In the genomic region with DNA sequence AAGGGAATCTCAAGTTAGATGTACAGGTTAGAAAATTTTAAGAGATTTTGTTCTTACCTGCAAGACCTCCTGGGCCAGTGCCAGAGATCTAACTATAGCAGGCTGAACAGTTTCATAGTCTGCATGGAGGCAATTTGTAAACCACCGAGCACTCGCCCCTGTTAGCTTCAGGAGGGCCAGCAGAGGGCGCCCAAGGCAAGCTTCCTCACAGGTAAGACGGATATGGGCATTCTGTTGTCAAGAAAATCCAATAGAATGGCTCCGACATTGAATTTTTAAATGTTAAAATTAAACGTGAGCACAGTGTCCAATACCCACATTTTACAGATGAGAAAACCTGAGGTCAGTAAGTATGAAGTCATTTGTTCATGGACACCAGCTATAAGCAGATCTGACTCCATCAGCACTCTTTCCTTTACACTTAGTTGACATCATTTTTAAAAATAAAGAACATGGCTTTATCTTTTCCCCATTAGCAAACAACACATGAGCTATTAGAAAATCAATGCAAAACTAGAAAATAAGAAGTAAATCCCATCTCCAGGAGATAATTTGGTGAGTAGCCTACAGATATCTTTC, we compare ENCODE assay signal across 8 cellular contexts. TPM values are rescaled to one million over a fixed set of nuclear protein-coding genes. Genes with fewer than 3 reads are reported as not detected.
DNase-seq lines count a peak whose midpoint lies in the region; ATAC-seq and TF ChIP-seq lines count a peak whose summit lies in the region.

No MANE protein-coding gene starts in this region.

- no peaks in the 10 kb centered on the region for H3K79me2 ChIP-seq in fibroblast of lung (ENCODE audit: control insufficient read depth, insufficient read depth, low read length)

- H3K9me3 Mint-ChIP-seq in activated T-cell treated with anti-CD3 and anti-CD28 coated beads, Interleukin-2, amount 50 U/mL, for 24 hours = no peaks in the 10 kb centered on the region
- H3K9me3 Mint-ChIP-seq in nephron progenitor cell = no peaks in the 10 kb centered on the region

- peaks cover 9% of the 10 kb centered on the region for H3K27me3 Mint-ChIP-seq in activated T-cell treated with anti-CD3 and anti-CD28 coated beads, Interleukin-2, amount 50 U/mL, for 24 hours
- H3K27me3 Mint-ChIP-seq in nephron progenitor cell (ENCODE audit: low read depth, poor library complexity) = peaks cover 21% of the 10 kb centered on the region

- no peak overlapping the region for H3K9ac ChIP-seq in fibroblast of lung (ENCODE audit: insufficient read depth, low read length)

- no peak overlapping the region for H3K27ac ChIP-seq in Peyer's patch
- H3K27ac ChIP-seq in fibroblast of lung (ENCODE audit: insufficient read depth, low read length) = no peak overlapping the region

- DNase-seq in COLO668 (lab: John Stamatoyannopoulos, UW; ENCODE audit: unreplicated experiment) (peak; percentile 87), Peyer's patch (peak; percentile 48 to 86 (median 83)), fibroblast of lung (ENCODE audit: low read depth in 2 of 2) (peak; percentile 57 to 74), nephron progenitor cell (peak; percentile 79)
- DNase-seq in activated T-cell treated with anti-CD3 and anti-CD28 coated beads, Interleukin-2, amount 50 U/mL, for 24 hours = peak; percentile 74
- peak; percentile 64 for DNase-seq in stimulated activated naive CD4-positive, alpha-beta T cell treated with Interleukin-2 at 50 U/mL for 16 hours (lab: John Stamatoyannopoulos, UW)

- H3K9me3 ChIP-seq in Peyer's patch = no peaks in the 10 kb centered on the region
- no peaks in the 10 kb centered on the region for H3K9me3 ChIP-seq in fibroblast of lung (ENCODE audit: control insufficient read depth, insufficient read depth, low read depth, low read length)

- no peak overlapping the region for H2AFZ ChIP-seq in fibroblast of lung (ENCODE audit: low read length)

- H3K36me3 Mint-ChIP-seq in activated T-cell treated with anti-CD3 and anti-CD28 coated beads, Interleukin-2, amount 50 U/mL, for 24 hours (ENCODE audit: low read depth) = no peaks in the 10 kb centered on the region
- H3K36me3 Mint-ChIP-seq in nephron progenitor cell (ENCODE audit: low read depth) = no peaks in the 10 kb centered on the region

- no peak for TF ChIP-seq POLR2A in Peyer's patch (IDR thresholded peaks at IDR 0.05)

- no peaks in the 10 kb centered on the region for H3K36me3 ChIP-seq in Peyer's patch
- H3K36me3 ChIP-seq in fibroblast of lung (ENCODE audit: control insufficient read depth, insufficient read depth, low read length) = no peaks in the 10 kb centered on the region

- no peak overlapping the region for H3K4me3 Mint-ChIP-seq in activated T-cell treated with anti-CD3 and anti-CD28 coated beads, Interleukin-2, amount 50 U/mL, for 24 hours
- no peak overlapping the region for H3K4me3 Mint-ChIP-seq in nephron progenitor cell

- peaks cover 3% of the 10 kb centered on the region for H3K4me1 Mint-ChIP-seq in activated T-cell treated with anti-CD3 and anti-CD28 coated beads, Interleukin-2, amount 50 U/mL, for 24 hours (ENCODE audit: low read depth)
- no peaks in the 10 kb centered on the region for H3K4me1 Mint-ChIP-seq in nephron progenitor cell

- H3K4me3 ChIP-seq in Peyer's patch = peak overlapping the region in 1 of 4 donors; percentile 16
- H3K4me3 ChIP-seq in fibroblast of lung (replicated peaks in 1 of 4; ENCODE audit: control extremely low read depth in 1 of 4, insufficient read depth in 1 of 4, low read depth in 3 of 4, low read length in 4 of 4) = no peak overlapping the region

- H3K4me2 ChIP-seq in fibroblast of lung (ENCODE audit: extremely low read depth, insufficient read depth, low read length) = no peak overlapping the region

- TF ChIP-seq CTCF in LNCAP (IDR thresholded peaks at IDR 0.05) = peak; percentile 97
- TF ChIP-seq CTCF in Peyer's patch (IDR thresholded peaks at IDR 0.05) = peak; percentile 20 to 86 (median 81)
- TF ChIP-seq CTCF in fibroblast of lung (conservative IDR thresholded peaks at IDR 0.05 in 1 of 2, IDR thresholded peaks at IDR 0.05 in 1 of 2; ENCODE audit: low read depth in 1 of 2, low read length in 2 of 2) = peak; percentile 90 to 95
- TF ChIP-seq CTCF in nephron progenitor cell (IDR thresholded peaks at IDR 0.05) = peak; percentile 93

- H3K4me1 ChIP-seq in Peyer's patch (peaks cover 0 to 1% (median 0%) of the 10 kb centered on the region in 4 donors), fibroblast of lung (ENCODE audit: control insufficient read depth, extremely low read depth, insufficient read depth, low read length) (no peaks in the 10 kb centered on the region)

- no peak overlapping the region for H3K27ac Mint-ChIP-seq in activated T-cell treated with anti-CD3 and anti-CD28 coated beads, Interleukin-2, amount 50 U/mL, for 24 hours
- H3K27ac Mint-ChIP-seq in nephron progenitor cell = no peak overlapping the region

- H4K20me1 ChIP-seq in fibroblast of lung (ENCODE audit: control insufficient read depth, extremely low read depth, insufficient read depth, low read length) = no peaks in the 10 kb centered on the region

- H3K27me3 ChIP-seq in Peyer's patch = no peaks in the 10 kb centered on the region
- peaks cover 14% of the 10 kb centered on the region for H3K27me3 ChIP-seq in fibroblast of lung (ENCODE audit: control insufficient read depth, insufficient read depth, low read length)

- peak; percentile 86 for ATAC-seq in GM21390 (IDR thresholded peaks at IDR 0.05; ENCODE audit: unreplicated experiment)

RNA-seq across cellular contexts. Expression of a gene that starts 2.2 kb away (rescaled TPM):
- total RNA-seq in Peyer's patch (100 to 1,000 TPM in 3 of 4 donors, 10 to 100 TPM in 1; 27.2 to 559 (median 132) TPM), fibroblast of lung (not detected in 2 replicates)
- polyA plus RNA-seq in fibroblast of lung = not detected in 2 replicates
- polyA plus RNA-seq in fibroblast of lung (2012) = not detected in 2 replicates
- polyA minus RNA-seq in fibroblast of lung (ENCODE audit: low replicate concordance) = 0.47 TPM in 1 of 2 replicates, not detected in the other

RNA-seq across cellular contexts. Expression of a gene that starts 40.4 kb away (rescaled TPM):
- total RNA-seq in Peyer's patch (1,000 to 10,000 TPM in 1 of 4 donors, 100 to 1,000 TPM in 1, 10 to 100 TPM in 2; 10.9 to 1,165 (median 71.0) TPM), fibroblast of lung (not detected in 2 replicates)
- not detected in 2 replicates for polyA plus RNA-seq in fibroblast of lung
- not detected in 2 replicates for polyA plus RNA-seq in fibroblast of lung (2012)
- polyA minus RNA-seq in fibroblast of lung (ENCODE audit: low replicate concordance) = not detected in 2 replicates

Comparison
In these comparisons a context has a peak if more than half of its experiments do, and no peak if none do; other contexts are left out.
1. RNA of a gene that starts 2.2 kb away (total RNA-seq): 27.2 to 559 TPM in Peyer's patch; not detected in fibroblast of lung; every median in the first group is over 10 times any median in the second.
2. RNA of a gene that starts 40.4 kb away (total RNA-seq): 10.9 to 1,165 TPM in Peyer's patch; not detected in fibroblast of lung; every median in the first group is over 10 times any median in the second.
3. Peak in every context shown above with its lines, with median percentiles within 50 percentile points of each other: DNase-seq and CTCF ChIP-seq.